11 cellular contexts compared by ENCODE assay signal in genomic region chr9:13513710-13514444, GRCh38.
A peak's percentile ranks its signal among the peaks of the same experiment; 100 is the strongest.
DNase-seq lines count a peak whose midpoint lies in the region; ATAC-seq and TF ChIP-seq lines count a peak whose summit lies in the region.
"Had no signal": no experiment of that assay in that cellular context is flagged by ENCODE, and none has a peak within 500 bp of the region (broad histone marks: within the 10 kb centered on the region; RNA-seq: fewer than 3 reads in every experiment).

No MANE protein-coding gene starts in this region.

- no peak for ATAC-seq in GM18870 (IDR thresholded peaks at IDR 0.05; ENCODE audit: unreplicated experiment)

- H3K4me3 ChIP-seq in HUES64 (ENCODE audit: low read length) (no peak overlapping the region), adipocyte (ENCODE audit: low read length) (no peak overlapping the region), right atrium auricular region (no peak overlapping the region), skin epidermis (no peak overlapping the region)
- H3K4me3 ChIP-seq in effector memory CD4-positive, alpha-beta T cell (ENCODE audit: insufficient read depth, low read depth, low read length, poor library complexity, severe bottlenecking), result no peak overlapping the region

- H3K9me3 ChIP-seq in HUES64 (ENCODE audit: insufficient read depth, low read depth, low read length) (no peaks in the 10 kb centered on the region; the same call in 1 of the 2 replicates), adipocyte (ENCODE audit: control insufficient read depth, low read length) (peaks cover 8% of the 10 kb centered on the region), right atrium auricular region (no peaks in the 10 kb centered on the region)
- no peaks in the 10 kb centered on the region for H3K9me3 ChIP-seq in effector memory CD4-positive, alpha-beta T cell (ENCODE audit: control insufficient read depth, low read length)

- POLR2A ChIA-PET in activated CD4-positive, alpha-beta memory T cell treated with anti-CD3 and anti-CD28 coated beads for 36 hours (lab: Charles Lee), result no interaction called here

- H3K27me3 ChIP-seq in HUES64 (ENCODE audit: insufficient read depth, low read length) (no peaks in the 10 kb centered on the region), adipocyte (replicated peaks; ENCODE audit: control insufficient read depth, insufficient read depth, low read length) (no peaks in the 10 kb centered on the region), right atrium auricular region (no peaks in the 10 kb centered on the region)
- H3K27me3 ChIP-seq in effector memory CD4-positive, alpha-beta T cell (replicated peaks; ENCODE audit: control insufficient read depth, insufficient read depth, low read length, poor library complexity, severe bottlenecking), result no peaks in the 10 kb centered on the region

- H3K9me3 Mint-ChIP-seq in activated CD4-positive, alpha-beta memory T cell treated with anti-CD3 and anti-CD28 coated beads for 36 hours, result peaks cover 3% of the 10 kb centered on the region

- H3K9ac ChIP-seq in HUES64 (ENCODE audit: low read depth, low read length) (peak overlapping the region; percentile 53), adipocyte (ENCODE audit: low read length) (peak overlapping the region; percentile 72)
- H3K9ac ChIP-seq: KMS-11 had no signal

- WGBS in HUES64, result 73% methylated on average over 15 of the region's 16 CpGs

- peaks cover 13% of the 10 kb centered on the region for H3K4me1 ChIP-seq in HUES64 (ENCODE audit: insufficient read depth, low read length)
- peaks cover 20% of the 10 kb centered on the region for H3K4me1 ChIP-seq in adipocyte (ENCODE audit: control insufficient read depth, insufficient read depth, low read length)
- peaks cover 0 to 4% of the 10 kb centered on the region in 2 donors for H3K4me1 ChIP-seq in right atrium auricular region
- H3K4me1 ChIP-seq in effector memory CD4-positive, alpha-beta T cell (ENCODE audit: control insufficient read depth, insufficient read depth, low read length, poor library complexity, severe bottlenecking), result no peaks in the 10 kb centered on the region

- TF ChIP-seq CTCF in right atrium auricular region (IDR thresholded peaks at IDR 0.05), result no peak
- no peak for TF ChIP-seq CTCF in GM13976 (IDR thresholded peaks at IDR 0.05; ENCODE audit: borderline replicate concordance, control extremely low read depth, extremely low read depth, insufficient read depth, missing control alignments)

- in situ Hi-C loops in GM13976 (cut with MboI; ENCODE audit: low sequenced_read_pairs, unreplicated experiment), result no loop called here

- H3K27ac Mint-ChIP-seq in activated CD4-positive, alpha-beta memory T cell treated with anti-CD3 and anti-CD28 coated beads for 36 hours, result no peak overlapping the region
- H3K27ac Mint-ChIP-seq: memory B cell; T-helper 2 cell treated with Interferon-gamma antibody and Interleukin-4, amounts not matched to agents 5 μg/mL and 100 μg/mL, for 36 hours had no signal

- H3K36me3 ChIP-seq in HUES64 (ENCODE audit: insufficient read depth, low read length), result no peaks in the 10 kb centered on the region
- no peaks in the 10 kb centered on the region for H3K36me3 ChIP-seq in adipocyte (ENCODE audit: control insufficient read depth, insufficient read depth, low read length, severe bottlenecking)
- H3K36me3 ChIP-seq in right atrium auricular region, result no peaks in the 10 kb centered on the region
- H3K36me3 ChIP-seq in effector memory CD4-positive, alpha-beta T cell (ENCODE audit: control insufficient read depth, insufficient read depth, low read length), result no peaks in the 10 kb centered on the region

- no peaks in the 10 kb centered on the region for H3K4me1 Mint-ChIP-seq in activated CD4-positive, alpha-beta memory T cell treated with anti-CD3 and anti-CD28 coated beads for 36 hours (ENCODE audit: low read depth)
- H3K4me1 Mint-ChIP-seq: memory B cell had no signal

- CTCF ChIA-PET in activated CD4-positive, alpha-beta memory T cell treated with anti-CD3 and anti-CD28 coated beads for 36 hours (lab: Charles Lee), result no interaction called here

- DNase-seq in adipocyte (ENCODE audit: low read depth) (peak; percentile 64), right atrium auricular region (ENCODE audit: low spot score) (no peak), GM13976 (ENCODE audit: low spot score) (no peak)
- DNase-seq in effector memory CD4-positive, alpha-beta T cell, result no peak
- no peak for DNase-seq in activated CD4-positive, alpha-beta memory T cell treated with anti-CD3 and anti-CD28 coated beads for 36 hours

- intact Hi-C loops in activated CD4-positive, alpha-beta memory T cell treated with anti-CD3 and anti-CD28 coated beads for 36 hours (cut with micrococcal nuclease), result no loop called here

- no peaks in the 10 kb centered on the region for H3K27me3 Mint-ChIP-seq in activated CD4-positive, alpha-beta memory T cell treated with anti-CD3 and anti-CD28 coated beads for 36 hours
- H3K27me3 Mint-ChIP-seq: memory B cell had no signal

- H3K4me3 Mint-ChIP-seq in activated CD4-positive, alpha-beta memory T cell treated with anti-CD3 and anti-CD28 coated beads for 36 hours, result no peak overlapping the region
- H3K4me3 Mint-ChIP-seq: memory B cell; T-helper 2 cell treated with Interferon-gamma antibody and Interleukin-4, amounts not matched to agents 5 μg/mL and 100 μg/mL, for 36 hours had no signal

- no peaks in the 10 kb centered on the region for H3K36me3 Mint-ChIP-seq in activated CD4-positive, alpha-beta memory T cell treated with anti-CD3 and anti-CD28 coated beads for 36 hours
- H3K36me3 Mint-ChIP-seq: memory B cell had no signal

- peak overlapping the region; percentile 48; the same call in 1 of the 2 replicates for H3K27ac ChIP-seq in HUES64 (ENCODE audit: low read depth, low read length)
- H3K27ac ChIP-seq in right atrium auricular region, result peak overlapping the region; percentile 26 to 70
- H3K27ac ChIP-seq in skin epidermis, result peak overlapping the region in 19 of 21 experiments; percentile 33 to 87 (median 78)
- H3K27ac ChIP-seq in effector memory CD4-positive, alpha-beta T cell (ENCODE audit: insufficient read depth, low read length, poor library complexity, severe bottlenecking), result no peak overlapping the region
- H3K27ac ChIP-seq: KMS-11 had no signal
